7 cellular contexts compared by ENCODE assay signal in genomic region chr20:63290677-63291472, GRCh38. TPM values are rescaled to one million over a fixed set of nuclear protein-coding genes. Genes with fewer than 3 reads are reported as not detected.
DNase-seq lines count a peak whose midpoint lies in the region; ATAC-seq, FAIRE-seq and TF ChIP-seq lines count a peak whose summit lies in the region.

No MANE protein-coding gene starts in this region.

- DNase-seq in GM12892 (ENCODE audit: insufficient read length): peak; percentile 95
- DNase-seq in NCI-H226: peak; percentile 16
- peak; percentile 44 to 64 (median 61) for DNase-seq in activated CD8-positive, alpha-beta memory T cell treated with anti-CD3 and anti-CD28 coated beads for 48 hours (ENCODE audit: low read depth in 2 of 3, low spot score in 2 of 3)
- DNase-seq in epithelial cell of esophagus (ENCODE audit: low read depth): peak; percentile 55
- peak; percentile 36 for DNase-seq in omental fat pad (ENCODE audit: low spot score)
- no peak for DNase-seq in NCI-H1092 (lab: John Stamatoyannopoulos, UW)

- no peak for TF ChIP-seq POLR2A in GM12892 (IDR thresholded peaks at IDR 0.05; ENCODE audit: low read depth, low read length)

- no peak overlapping the region for H3K4me3 ChIP-seq in epithelial cell of esophagus (ENCODE audit: low read length)

- ATAC-seq in omental fat pad (ENCODE audit: low FRiP score) (peak; percentile 49), GM21528 (IDR thresholded peaks at IDR 0.05; ENCODE audit: low FRiP score, unreplicated experiment) (no peak)

- peak; percentile 61 for TF ChIP-seq CTCF in epithelial cell of esophagus (IDR thresholded peaks at IDR 0.05; ENCODE audit: insufficient read depth, low read depth, low read length, missing control alignments)
- TF ChIP-seq CTCF in omental fat pad (IDR thresholded peaks at IDR 0.05): no peak

- no peak for FAIRE-seq in GM12892 (lab: Jason Lieb, UNC)

RNA-seq across cellular contexts. Expression of gene COL20A1, which starts 2.1 kb away (rescaled TPM):
- polyA plus RNA-seq in GM12892 (2012; ENCODE audit: missing spikeins): not detected
- not detected for total RNA-seq in omental fat pad

RNA-seq across cellular contexts. Expression of gene ARFGAP1, which starts 18.3 kb away (rescaled TPM):
- polyA plus RNA-seq in GM12892 (2012; ENCODE audit: missing spikeins): 23.9 TPM
- 10 to 100 TPM; 29.2 to 59.7 (median 41.3) TPM for total RNA-seq in omental fat pad

RNA-seq across cellular contexts. Expression of gene NKAIN4, which starts 36.6 kb away (rescaled TPM):
- polyA plus RNA-seq in GM12892 (2012; ENCODE audit: missing spikeins): not detected
- total RNA-seq in omental fat pad: not detected

RNA-seq across cellular contexts. Expression of gene BIRC7, which starts 55.2 kb away (rescaled TPM):
- polyA plus RNA-seq in GM12892 (2012; ENCODE audit: missing spikeins): 1.1 TPM
- 1 to 10 TPM in 1 of 4 donors, under 1 TPM in 1, not detected in 2; 0.48 to 3.0 TPM for total RNA-seq in omental fat pad
